10 cellular contexts compared by ENCODE assay signal in genomic region chr7:585229-585711, GRCh38.
DNase-seq lines count a peak whose midpoint lies in the region; ATAC-seq and TF ChIP-seq lines count a peak whose summit lies in the region.
"Had no signal": no experiment of that assay in that cellular context is flagged by ENCODE, and none has a peak within 500 bp of the region (broad histone marks: within the 10 kb centered on the region; RNA-seq: fewer than 3 reads in every experiment).

No MANE protein-coding gene starts in this region.

- H3K27ac Mint-ChIP-seq in activated CD4-positive, alpha-beta memory T cell treated with anti-CD3 and anti-CD28 coated beads, Interleukin-2, amount 10 ng/mL, durations not matched to agents 7 days and 5 days: peak overlapping the region; percentile 77

- no peaks in the 10 kb centered on the region for H4K20me1 ChIP-seq in BLaER1

- CTCF ChIA-PET in activated CD4-positive, alpha-beta memory T cell treated with anti-CD3 and anti-CD28 coated beads, Interleukin-2, amount 10 ng/mL, durations not matched to agents 7 days and 5 days (lab: Charles Lee): interaction anchor here (1.3 to 2.3 kb wide), 2 partner anchors 16 to 34 kb away, joined by 4 to 8 read pairs; no protein-coding TSS in a partner anchor

- peaks cover 38% of the 10 kb centered on the region for H3K4me1 Mint-ChIP-seq in activated CD4-positive, alpha-beta memory T cell treated with anti-CD3 and anti-CD28 coated beads, Interleukin-2, amount 10 ng/mL, durations not matched to agents 7 days and 5 days

- H3K9me3 ChIP-seq in BLaER1: peaks cover 35% of the 10 kb centered on the region
- no peaks in the 10 kb centered on the region for H3K9me3 ChIP-seq in lower lobe of right lung
- H3K9me3 ChIP-seq in body of pancreas: no peaks in the 10 kb centered on the region

- DNase-seq in activated CD4-positive, alpha-beta memory T cell treated with anti-CD3 and anti-CD28 coated beads, Interleukin-2, amount 10 ng/mL, durations not matched to agents 7 days and 5 days: peak; percentile 74
- DNase-seq in lower lobe of right lung (peak; percentile 28), NCI-H526 (lab: John Stamatoyannopoulos, UW) (no peak), body of pancreas (no peak), SKM-1 (lab: John Stamatoyannopoulos, UW; ENCODE audit: unreplicated experiment) (no peak)
- DNase-seq: kidney glomerular epithelial cell, OCI-M1 had no signal

- POLR2A ChIA-PET in activated CD4-positive, alpha-beta memory T cell treated with anti-CD3 and anti-CD28 coated beads, Interleukin-2, amount 10 ng/mL, durations not matched to agents 7 days and 5 days (lab: Charles Lee): interaction anchor here (0.7 to 4.5 kb wide), 7 partner anchors 8 to 292 kb away, joined by 3 to 96 read pairs (median 4); partner anchors contain the start of gene PRKAR1B

- intact Hi-C loops in lower lobe of right lung (cut with DNase I): no loop called here
- intact Hi-C loops in body of pancreas (cut with DNase I): no loop called here

- 86 to 98% methylated on average over 6 to 18 of the region's 18 CpGs for WGBS in body of pancreas, 2 donors

- no peak for TF ChIP-seq POLR2A in body of pancreas (IDR thresholded peaks at IDR 0.05)

- H3K4me3 ChIP-seq in BLaER1: no peak overlapping the region
- no peak overlapping the region for H3K4me3 ChIP-seq in lower lobe of right lung
- H3K4me3 ChIP-seq in body of pancreas: no peak overlapping the region

- peaks cover 15% of the 10 kb centered on the region for H3K9me3 Mint-ChIP-seq in activated CD4-positive, alpha-beta memory T cell treated with anti-CD3 and anti-CD28 coated beads, Interleukin-2, amount 10 ng/mL, durations not matched to agents 7 days and 5 days

- TF ChIP-seq CTCF in lower lobe of right lung (IDR thresholded peaks at IDR 0.05): no peak
- no peak for TF ChIP-seq CTCF in body of pancreas (IDR thresholded peaks at IDR 0.05)

- H3K36me3 Mint-ChIP-seq in activated CD4-positive, alpha-beta memory T cell treated with anti-CD3 and anti-CD28 coated beads, Interleukin-2, amount 10 ng/mL, durations not matched to agents 7 days and 5 days (ENCODE audit: low read depth): peaks cover 39% of the 10 kb centered on the region

- ATAC-seq in GM21825 (IDR thresholded peaks at IDR 0.05; ENCODE audit: unreplicated experiment) (peak; percentile 66), lower lobe of right lung (no peak), HG03095 (IDR thresholded peaks at IDR 0.05; ENCODE audit: unreplicated experiment) (no peak), body of pancreas (no peak)

- H3K4me3 Mint-ChIP-seq in activated CD4-positive, alpha-beta memory T cell treated with anti-CD3 and anti-CD28 coated beads, Interleukin-2, amount 10 ng/mL, durations not matched to agents 7 days and 5 days: no peak overlapping the region

- no peaks in the 10 kb centered on the region; the same call in 1 of the 2 replicates for H3K27me3 ChIP-seq in BLaER1
- H3K27me3 ChIP-seq in lower lobe of right lung (ENCODE audit: low read depth): no peaks in the 10 kb centered on the region
- no peaks in the 10 kb centered on the region for H3K27me3 ChIP-seq in body of pancreas

- no peak overlapping the region for H3K9ac ChIP-seq in BLaER1

- H3K36me3 ChIP-seq in BLaER1 (peaks cover 23% of the 10 kb centered on the region), lower lobe of right lung (no peaks in the 10 kb centered on the region), body of pancreas (replicated peaks in 1 of 2; ENCODE audit: insufficient read depth in 1 of 2, low read depth in 2 of 2) (no peaks in the 10 kb centered on the region)

- no peaks in the 10 kb centered on the region for H3K27me3 Mint-ChIP-seq in activated CD4-positive, alpha-beta memory T cell treated with anti-CD3 and anti-CD28 coated beads, Interleukin-2, amount 10 ng/mL, durations not matched to agents 7 days and 5 days

- H3K4me2 ChIP-seq in BLaER1: peak overlapping the region; percentile 74

- H3K27ac ChIP-seq in BLaER1: no peak overlapping the region
- H3K27ac ChIP-seq in lower lobe of right lung: no peak overlapping the region
- H3K27ac ChIP-seq in body of pancreas: no peak overlapping the region

- H3K4me1 ChIP-seq in BLaER1 (peaks cover 72% of the 10 kb centered on the region), lower lobe of right lung (no peaks in the 10 kb centered on the region), body of pancreas (no peaks in the 10 kb centered on the region)

Comparison
In these comparisons a context has a peak if more than half of its experiments do, and no peak if none do; other contexts are left out.
1. DNase-seq: peak in activated CD4-positive, alpha-beta memory T cell treated with anti-CD3 and anti-CD28 coated beads, Interleukin-2, amount 10 ng/mL, durations not matched to agents 7 days and 5 days (single experiment) and lower lobe of right lung (single experiment); none in NCI-H526 (0 of 2), body of pancreas (0 of 4) and SKM-1 (single experiment).